15 cellular contexts compared by ENCODE assay signal in the genomic region with DNA sequence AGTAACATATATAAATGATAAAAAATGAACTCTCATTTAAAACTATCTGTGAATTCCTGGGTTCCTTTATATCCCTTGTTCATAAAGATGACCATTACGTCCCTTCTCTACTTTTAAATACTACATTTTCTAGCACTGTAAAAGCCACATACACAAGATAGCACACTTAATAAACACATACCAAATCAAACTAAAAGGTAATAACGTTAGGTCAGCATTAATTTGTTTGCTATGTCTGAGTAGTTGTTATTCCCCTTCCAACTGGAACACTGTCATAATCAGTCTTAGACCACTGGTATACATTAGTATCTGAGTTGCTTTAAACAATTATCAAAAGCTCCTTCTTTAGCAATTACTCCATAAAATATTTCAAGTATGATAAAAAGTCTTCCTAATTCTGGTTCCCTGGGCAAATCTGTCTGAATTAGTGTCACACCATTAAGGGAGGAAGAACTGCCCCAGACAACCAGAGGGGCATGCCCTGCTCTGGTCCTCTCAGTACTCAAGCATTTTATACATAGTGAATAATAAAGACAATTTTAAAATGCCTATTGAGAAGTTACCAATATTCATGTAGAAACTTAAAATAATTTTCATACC.
DNase-seq lines count a peak whose midpoint lies in the region; ATAC-seq and TF ChIP-seq lines count a peak whose summit lies in the region.
"Had no signal": no experiment of that assay in that cellular context is flagged by ENCODE, and none has a peak within 500 bp of the region (broad histone marks: within the 10 kb centered on the region; RNA-seq: fewer than 3 reads in every experiment).

No MANE protein-coding gene starts in this region.

- H3K9me3 Mint-ChIP-seq in T-helper 1 cell treated with Interleukin-12 subunit alpha and Interleukin-12 subunit beta and Interleukin-4 antibody, amounts not matched to agents 30 μg/mL and 1 μg/mL, for 36 hours: no peaks in the 10 kb centered on the region
- H3K9me3 Mint-ChIP-seq in T-cell: no peaks in the 10 kb centered on the region
- H3K9me3 Mint-ChIP-seq in mesothelial cell of epicardium: no peaks in the 10 kb centered on the region

- peak; percentile 9 for ATAC-seq in GM21390 (IDR thresholded peaks at IDR 0.05; ENCODE audit: unreplicated experiment)
- no peak for ATAC-seq in T-cell (replicated peaks in 1 of 4)
- ATAC-seq in HG03469 (IDR thresholded peaks at IDR 0.05; ENCODE audit: unreplicated experiment): no peak
- ATAC-seq in GM19452 (IDR thresholded peaks at IDR 0.05; ENCODE audit: unreplicated experiment): no peak

- DNase-seq in T-helper 1 cell: no peak
- no peak for DNase-seq in T-cell
- DNase-seq in mesothelial cell of epicardium (ENCODE audit: low spot score in 2 of 2, unreplicated experiment in 2 of 2): no peak
- DNase-seq in RPMI8226: no peak
- DNase-seq: activated CD4-positive, alpha-beta T cell treated with anti-CD3 and anti-CD28 coated beads, Interleukin-2, amount 50 U/mL, for 4 hours; DND-41; heart right ventricle; left ventricle myocardium superior; NCI-H1048; NCI-H510A; occipital lobe had no signal

- CTCF ChIA-PET in T-cell (lab: Charles Lee): interaction anchor here (0.6 to 1.0 kb wide), 2 partner anchors 362 to 407 kb away, joined by 3 read pairs; no protein-coding TSS in a partner anchor

- H3K27ac Mint-ChIP-seq in T-helper 1 cell treated with Interleukin-12 subunit alpha and Interleukin-12 subunit beta and Interleukin-4 antibody, amounts not matched to agents 30 μg/mL and 1 μg/mL, for 36 hours: peak overlapping the region; percentile 47
- peak overlapping the region; percentile 74 to 75 for H3K27ac Mint-ChIP-seq in T-cell
- peak overlapping the region; percentile 3 for H3K27ac Mint-ChIP-seq in mesothelial cell of epicardium

- H3K4me3 Mint-ChIP-seq in T-helper 1 cell treated with Interleukin-12 subunit alpha and Interleukin-12 subunit beta and Interleukin-4 antibody, amounts not matched to agents 30 μg/mL and 1 μg/mL, for 36 hours: peak overlapping the region; percentile 42
- peak overlapping the region; percentile 19 to 58 (median 40) for H3K4me3 Mint-ChIP-seq in T-cell
- no peak overlapping the region for H3K4me3 Mint-ChIP-seq in mesothelial cell of epicardium

- H3K27me3 Mint-ChIP-seq in T-helper 1 cell treated with Interleukin-12 subunit alpha and Interleukin-12 subunit beta and Interleukin-4 antibody, amounts not matched to agents 30 μg/mL and 1 μg/mL, for 36 hours (ENCODE audit: low read depth): no peaks in the 10 kb centered on the region
- H3K27me3 Mint-ChIP-seq in T-cell (no peaks in the 10 kb centered on the region), mesothelial cell of epicardium (ENCODE audit: low read depth) (no peaks in the 10 kb centered on the region)

- POLR2A ChIA-PET in T-cell (lab: Charles Lee): interaction anchor here in 1 of 2 donors (0.6 kb wide), 1 partner anchor 1389 kb away, joined by 5 read pairs; no protein-coding TSS in a partner anchor

- H3K36me3 Mint-ChIP-seq in T-helper 1 cell treated with Interleukin-12 subunit alpha and Interleukin-12 subunit beta and Interleukin-4 antibody, amounts not matched to agents 30 μg/mL and 1 μg/mL, for 36 hours (ENCODE audit: low read depth): peaks cover 31% of the 10 kb centered on the region
- H3K36me3 Mint-ChIP-seq in T-cell (peaks cover 33% of the 10 kb centered on the region), mesothelial cell of epicardium (no peaks in the 10 kb centered on the region)

- no peak for TF ChIP-seq CTCF in mesothelial cell of epicardium (IDR thresholded peaks at IDR 0.05; ENCODE audit: unreplicated experiment)

- peaks cover 66% of the 10 kb centered on the region for H3K4me1 Mint-ChIP-seq in T-helper 1 cell treated with Interleukin-12 subunit alpha and Interleukin-12 subunit beta and Interleukin-4 antibody, amounts not matched to agents 30 μg/mL and 1 μg/mL, for 36 hours (ENCODE audit: low read depth)
- H3K4me1 Mint-ChIP-seq in T-cell: peaks cover 90 to 93% (median 91%) of the 10 kb centered on the region in 3 donors
- peaks cover 17% of the 10 kb centered on the region for H3K4me1 Mint-ChIP-seq in mesothelial cell of epicardium

Comparison
In these comparisons a context has a peak if more than half of its experiments do, and no peak if none do; other contexts are left out.
1. H3K27ac Mint-ChIP-seq: peak in every context shown above with its lines; median percentile 74 in T-cell; 47 in T-helper 1 cell treated with Interleukin-12 subunit alpha and Interleukin-12 subunit beta and Interleukin-4 antibody, amounts not matched to agents 30 μg/mL and 1 μg/mL, for 36 hours; 3 in mesothelial cell of epicardium.